22 cellular contexts compared by ENCODE assay signal in the genomic region with DNA sequence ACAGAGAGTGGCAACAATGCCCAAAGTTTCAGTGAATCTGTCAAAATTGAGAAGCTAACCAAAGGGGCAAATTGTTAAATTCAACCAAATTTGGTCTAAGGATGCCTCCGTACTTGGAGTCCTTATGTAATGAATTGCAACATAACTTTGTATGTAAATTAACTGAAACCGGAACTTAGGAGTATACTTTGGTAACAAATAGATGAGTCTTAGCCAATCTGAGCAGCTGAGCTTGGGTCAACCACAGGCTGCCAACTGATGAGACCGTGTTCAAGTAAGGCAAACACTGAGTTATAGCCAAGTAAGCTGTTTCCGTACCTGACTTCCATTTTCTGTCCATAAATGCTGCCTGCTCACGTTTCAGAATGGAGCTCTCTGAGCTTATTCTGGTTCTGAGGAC. TPM values are rescaled to one million over a fixed set of nuclear protein-coding genes. Genes with fewer than 3 reads are reported as not detected.
DNase-seq lines count a peak whose midpoint lies in the region; ATAC-seq and TF ChIP-seq lines count a peak whose summit lies in the region.
"Had no signal": no experiment of that assay in that cellular context is flagged by ENCODE, and none has a peak within 500 bp of the region (broad histone marks: within the 10 kb centered on the region; RNA-seq: fewer than 3 reads in every experiment).

No MANE protein-coding gene starts in this region.

- no peaks in the 10 kb centered on the region for H3K9me3 ChIP-seq in Loucy (ENCODE audit: insufficient read depth, low read depth, low read length)
- H3K9me3 ChIP-seq in right lobe of liver = no peaks in the 10 kb centered on the region
- H3K9me3 ChIP-seq: gastroesophageal sphincter, SJSA1, testis had no signal

- peak; percentile 70 for DNase-seq in CD1c-positive myeloid dendritic cell (ENCODE audit: extremely low spot score)
- DNase-seq in SIG-M5 treated with dmso at 0.1 percent for 504 hours (lab: John Stamatoyannopoulos, UW; ENCODE audit: unreplicated experiment) = peak; percentile 97
- DNase-seq in right lobe of liver = peak; percentile 49 to 71 (median 68)
- DNase-seq in NCI-H2227 treated with DMSO at 0.1 percent for 48 hours (lab: John Stamatoyannopoulos, UW) = no peak
- no peak for DNase-seq in type B pancreatic cell (ENCODE audit: extremely low spot score, unreplicated experiment)
- DNase-seq: activated CD4-positive, CD25-positive, alpha-beta regulatory T cell; activated naive CD8-positive, alpha-beta T cell treated with anti-CD3 and anti-CD28 coated beads for 36 hours; effector CD8-positive, alpha-beta T cell; KBM-7; naive thymus-derived CD8-positive, alpha-beta T cell; NCI-H1105 treated with DMSO at 0.1 percent for 48 hours; NCI-H524 treated with DMSO at 0.1 percent for 48 hours; PC-9; T-helper 9 cell; testis had no signal

- no peaks in the 10 kb centered on the region for H4K20me1 ChIP-seq in Loucy (ENCODE audit: insufficient read depth, low read length, poor library complexity, severe bottlenecking)

- 10% methylated on average over 3 of the region's 5 CpGs for WGBS in right lobe of liver (ENCODE audit: insufficient coverage, low coverage, low lambda C conversion rate, missing lambda C conversion rate)

- no peaks in the 10 kb centered on the region for H3K36me3 Mint-ChIP-seq in activated T-helper 17 cell treated with anti-CD3 and anti-CD28 coated beads, Interleukin-2, amount 50 U/mL, for 72 hours (ENCODE audit: low read depth)
- H3K36me3 Mint-ChIP-seq in type B pancreatic cell = peaks cover 3% of the 10 kb centered on the region
- H3K36me3 Mint-ChIP-seq: stimulated activated effector memory CD8-positive, alpha-beta T cell treated with anti-CD3 and anti-CD28 coated beads, Interleukin-12 subunit alpha, Interleukin-12 subunit beta, amount 100 ng/mL, for 72 hours had no signal

- H3F3A ChIP-seq in Loucy (ENCODE audit: low read depth) = no peaks in the 10 kb centered on the region

- no peak for TF ChIP-seq CTCF in Loucy (conservative IDR thresholded peaks at IDR 0.05; ENCODE audit: low read length)
- no peak for TF ChIP-seq CTCF in right lobe of liver (IDR thresholded peaks at IDR 0.05)
- TF ChIP-seq CTCF in type B pancreatic cell (conservative IDR thresholded peaks at IDR 0.05) = no peak

- ATAC-seq in right lobe of liver = peak; percentile 78 to 92 (median 83)
- ATAC-seq in activated T-helper 17 cell treated with anti-CD3 and anti-CD28 coated beads, Interleukin-2, amount 50 U/mL, for 72 hours (replicated peaks) = no peak
- ATAC-seq in HG03095 (IDR thresholded peaks at IDR 0.05; ENCODE audit: unreplicated experiment) = no peak
- ATAC-seq: gastroesophageal sphincter; naive thymus-derived CD8-positive, alpha-beta T cell; stimulated activated effector memory CD8-positive, alpha-beta T cell treated with anti-CD3 and anti-CD28 coated beads, Interleukin-12 subunit alpha, Interleukin-12 subunit beta, amount 100 ng/mL, for 72 hours had no signal

- TF ChIP-seq POLR2A in right lobe of liver (IDR thresholded peaks at IDR 0.05) = peak; percentile 51

- H3K79me2 ChIP-seq in Loucy (ENCODE audit: insufficient read depth, low read length) = peaks cover 67% of the 10 kb centered on the region

- peak overlapping the region; percentile 29 for H3K4me2 ChIP-seq in Loucy (ENCODE audit: low read depth, low read length, poor library complexity, severe bottlenecking)
- H3K4me2 ChIP-seq: PC-9 had no signal

- no peak overlapping the region for H2AFZ ChIP-seq in Loucy (ENCODE audit: low read length)
- H2AFZ ChIP-seq: PC-9 had no signal

- peak overlapping the region; percentile 60 to 87 (median 72) for H3K27ac ChIP-seq in right lobe of liver
- H3K27ac ChIP-seq: C4-2B, gastroesophageal sphincter, PC-9, SJSA1, testis had no signal

- H3K27me3 ChIP-seq in Loucy (ENCODE audit: insufficient read depth, low read length, poor library complexity, severe bottlenecking) (no peaks in the 10 kb centered on the region), right lobe of liver (no peaks in the 10 kb centered on the region)
- H3K27me3 ChIP-seq: gastroesophageal sphincter, SJSA1, testis had no signal

- H3K9me3 Mint-ChIP-seq in activated T-helper 17 cell treated with anti-CD3 and anti-CD28 coated beads, Interleukin-2, amount 50 U/mL, for 72 hours = no peaks in the 10 kb centered on the region
- no peaks in the 10 kb centered on the region for H3K9me3 Mint-ChIP-seq in type B pancreatic cell
- H3K9me3 Mint-ChIP-seq: activated naive CD8-positive, alpha-beta T cell treated with anti-CD3 and anti-CD28 coated beads for 36 hours; naive thymus-derived CD8-positive, alpha-beta T cell; stimulated activated effector memory CD8-positive, alpha-beta T cell treated with anti-CD3 and anti-CD28 coated beads, Interleukin-12 subunit alpha, Interleukin-12 subunit beta, amount 100 ng/mL, for 72 hours had no signal

- H3K4me1 ChIP-seq in Loucy (ENCODE audit: insufficient read depth, low read length, poor library complexity, severe bottlenecking) (peaks cover 34% of the 10 kb centered on the region), right lobe of liver (peaks cover 0 to 35% (median 4%) of the 10 kb centered on the region in 4 donors)
- H3K4me1 ChIP-seq: SJSA1, testis had no signal

- H3K36me3 ChIP-seq in Loucy (ENCODE audit: insufficient read depth, low read length) (no peaks in the 10 kb centered on the region), right lobe of liver (no peaks in the 10 kb centered on the region)
- H3K36me3 ChIP-seq: gastroesophageal sphincter, SJSA1 had no signal

- no peaks in the 10 kb centered on the region for H3K27me3 Mint-ChIP-seq in activated T-helper 17 cell treated with anti-CD3 and anti-CD28 coated beads, Interleukin-2, amount 50 U/mL, for 72 hours
- no peaks in the 10 kb centered on the region for H3K27me3 Mint-ChIP-seq in type B pancreatic cell
- H3K27me3 Mint-ChIP-seq: activated naive CD8-positive, alpha-beta T cell treated with anti-CD3 and anti-CD28 coated beads for 36 hours; naive thymus-derived CD8-positive, alpha-beta T cell had no signal

- H3K4me3 Mint-ChIP-seq in activated T-helper 17 cell treated with anti-CD3 and anti-CD28 coated beads, Interleukin-2, amount 50 U/mL, for 72 hours = no peak overlapping the region
- no peak overlapping the region for H3K4me3 Mint-ChIP-seq in type B pancreatic cell
- H3K4me3 Mint-ChIP-seq: activated naive CD8-positive, alpha-beta T cell treated with anti-CD3 and anti-CD28 coated beads for 36 hours; naive thymus-derived CD8-positive, alpha-beta T cell; stimulated activated effector memory CD8-positive, alpha-beta T cell treated with anti-CD3 and anti-CD28 coated beads, Interleukin-12 subunit alpha, Interleukin-12 subunit beta, amount 100 ng/mL, for 72 hours had no signal

- intact Hi-C loops in right lobe of liver (cut with DNase I) = no loop called here

- H3K9me2 ChIP-seq in Loucy (replicated peaks; ENCODE audit: low read depth, low read length) = no peaks in the 10 kb centered on the region

- no peak overlapping the region for H3K4me3 ChIP-seq in Loucy (ENCODE audit: low read length, poor library complexity, severe bottlenecking)
- H3K4me3 ChIP-seq in right lobe of liver = peak overlapping the region; percentile 16 to 32 (median 30)
- H3K4me3 ChIP-seq: gastroesophageal sphincter, PC-9, SJSA1, testis had no signal

- no peak overlapping the region for H3K9ac ChIP-seq in Loucy (ENCODE audit: low read depth, low read length, poor library complexity, severe bottlenecking)

- no peak overlapping the region for H3K27ac Mint-ChIP-seq in activated T-helper 17 cell treated with anti-CD3 and anti-CD28 coated beads, Interleukin-2, amount 50 U/mL, for 72 hours
- no peak overlapping the region for H3K27ac Mint-ChIP-seq in type B pancreatic cell
- H3K27ac Mint-ChIP-seq: activated naive CD8-positive, alpha-beta T cell treated with anti-CD3 and anti-CD28 coated beads for 36 hours; naive thymus-derived CD8-positive, alpha-beta T cell; stimulated activated effector memory CD8-positive, alpha-beta T cell treated with anti-CD3 and anti-CD28 coated beads, Interleukin-12 subunit alpha, Interleukin-12 subunit beta, amount 100 ng/mL, for 72 hours had no signal

- peaks cover 21% of the 10 kb centered on the region for H3K4me1 Mint-ChIP-seq in activated T-helper 17 cell treated with anti-CD3 and anti-CD28 coated beads, Interleukin-2, amount 50 U/mL, for 72 hours
- H3K4me1 Mint-ChIP-seq in type B pancreatic cell (ENCODE audit: unreplicated experiment) = peaks cover 31% of the 10 kb centered on the region

RNA-seq across cellular contexts. Expression of a gene that starts 5.3 kb away (rescaled TPM):
- total RNA-seq in right lobe of liver = 10 to 100 TPM; 19.4 to 33.8 (median 30.8) TPM
- 10 to 100 TPM in 1 of 2 donors, 1 to 10 TPM in 1; 7.4 to 11.2 TPM for total RNA-seq in activated T-helper 17 cell treated with anti-CD3 and anti-CD28 coated beads, Interleukin-2, amount 50 U/mL, for 72 hours
- total RNA-seq in type B pancreatic cell (ENCODE audit: low replicate concordance) = 15.1 and 19.6 TPM in 2 replicates

Comparison
In these comparisons a context has a peak if more than half of its experiments do, and no peak if none do; other contexts are left out.
1. DNase-seq: peak in CD1c-positive myeloid dendritic cell (single experiment), SIG-M5 treated with dmso at 0.1 percent for 504 hours (single experiment) and right lobe of liver (3 of 3); none in NCI-H2227 treated with DMSO at 0.1 percent for 48 hours (single experiment) and type B pancreatic cell (single experiment).
2. ATAC-seq: peak in right lobe of liver (4 of 4); none in activated T-helper 17 cell treated with anti-CD3 and anti-CD28 coated beads, Interleukin-2, amount 50 U/mL, for 72 hours (single experiment) and HG03095 (single experiment).